Comparison of ENCODE assay signal across 1 cellular context in the genomic region with DNA sequence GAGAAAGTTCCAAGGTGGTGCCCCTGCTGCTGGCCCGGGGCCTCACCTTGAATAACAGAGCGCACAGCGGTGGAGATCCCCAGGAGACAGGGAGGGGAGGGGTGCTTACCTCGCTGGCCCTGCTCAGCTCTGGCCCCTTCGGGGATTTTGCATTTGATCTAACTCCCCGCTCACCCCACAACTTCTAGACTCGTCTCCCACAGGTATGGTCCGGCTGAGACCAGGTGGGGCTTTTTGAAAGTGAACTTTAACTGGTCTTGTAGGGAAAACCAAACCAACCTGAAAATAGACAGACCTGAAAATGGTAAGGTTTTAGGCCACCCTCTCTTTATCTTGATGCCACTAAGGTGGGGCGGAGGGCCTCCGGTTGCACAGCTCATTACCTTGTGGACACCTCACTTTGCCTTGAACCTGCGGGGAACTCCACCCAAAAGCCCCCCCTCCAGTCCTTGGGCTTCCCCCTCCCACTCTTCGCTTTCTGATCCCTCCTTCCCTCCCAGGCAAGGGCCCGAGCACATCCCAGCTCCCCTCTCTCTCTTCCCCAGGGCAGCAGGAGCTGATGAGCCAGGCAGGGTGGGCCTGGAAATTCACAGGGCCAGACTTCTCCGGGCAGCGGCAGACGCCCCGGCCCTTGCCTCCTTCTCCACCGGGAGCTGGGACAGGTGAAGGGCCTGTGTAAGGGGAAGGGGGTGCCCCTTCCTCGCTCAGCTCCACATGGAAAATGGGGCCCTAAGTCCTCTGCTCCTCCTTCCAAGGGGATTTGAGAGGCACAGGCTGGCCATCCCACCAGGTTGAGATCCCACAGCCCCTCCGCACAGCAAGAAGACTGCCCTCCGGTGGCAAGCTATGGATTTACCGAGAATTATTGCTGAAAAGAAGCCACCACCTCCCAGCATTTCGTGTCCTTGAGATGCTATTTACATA.
TF ChIP-seq lines count a peak whose summit lies in the region.

No MANE protein-coding gene starts in this region.

TF ChIP-seq in GM12878, 131 proteins besides CTCF, POLR2A, EP300 and RAD21 (continued from another document and continues in another):
- TF ChIP-seq, protein P1, sequence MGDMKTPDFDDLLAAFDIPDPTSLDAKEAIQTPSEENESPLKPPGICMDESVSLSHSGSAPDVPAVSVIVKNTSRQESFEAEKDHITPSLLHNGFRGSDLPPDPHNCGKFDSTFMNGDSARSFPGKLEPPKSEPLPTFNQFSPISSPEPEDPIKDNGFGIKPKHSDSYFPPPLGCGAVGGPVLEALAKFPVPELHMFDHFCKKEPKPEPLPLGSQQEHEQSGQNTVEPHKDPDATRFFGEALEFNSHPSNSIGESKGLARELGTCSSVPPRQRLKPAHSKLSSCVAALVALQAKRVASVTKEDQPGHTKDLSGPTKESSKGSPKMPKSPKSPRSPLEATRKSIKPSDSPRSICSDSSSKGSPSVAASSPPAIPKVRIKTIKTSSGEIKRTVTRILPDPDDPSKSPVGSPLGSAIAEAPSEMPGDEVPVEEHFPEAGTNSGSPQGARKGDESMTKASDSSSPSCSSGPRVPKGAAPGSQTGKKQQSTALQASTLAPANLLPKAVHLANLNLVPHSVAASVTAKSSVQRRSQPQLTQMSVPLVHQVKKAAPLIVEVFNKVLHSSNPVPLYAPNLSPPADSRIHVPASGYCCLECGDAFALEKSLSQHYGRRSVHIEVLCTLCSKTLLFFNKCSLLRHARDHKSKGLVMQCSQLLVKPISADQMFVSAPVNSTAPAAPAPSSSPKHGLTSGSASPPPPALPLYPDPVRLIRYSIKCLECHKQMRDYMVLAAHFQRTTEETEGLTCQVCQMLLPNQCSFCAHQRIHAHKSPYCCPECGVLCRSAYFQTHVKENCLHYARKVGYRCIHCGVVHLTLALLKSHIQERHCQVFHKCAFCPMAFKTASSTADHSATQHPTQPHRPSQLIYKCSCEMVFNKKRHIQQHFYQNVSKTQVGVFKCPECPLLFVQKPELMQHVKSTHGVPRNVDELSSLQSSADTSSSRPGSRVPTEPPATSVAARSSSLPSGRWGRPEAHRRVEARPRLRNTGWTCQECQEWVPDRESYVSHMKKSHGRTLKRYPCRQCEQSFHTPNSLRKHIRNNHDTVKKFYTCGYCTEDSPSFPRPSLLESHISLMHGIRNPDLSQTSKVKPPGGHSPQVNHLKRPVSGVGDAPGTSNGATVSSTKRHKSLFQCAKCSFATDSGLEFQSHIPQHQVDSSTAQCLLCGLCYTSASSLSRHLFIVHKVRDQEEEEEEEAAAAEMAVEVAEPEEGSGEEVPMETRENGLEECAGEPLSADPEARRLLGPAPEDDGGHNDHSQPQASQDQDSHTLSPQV (IDR thresholded peaks at IDR 0.05) = no peak
- TF ChIP-seq, protein P2, sequence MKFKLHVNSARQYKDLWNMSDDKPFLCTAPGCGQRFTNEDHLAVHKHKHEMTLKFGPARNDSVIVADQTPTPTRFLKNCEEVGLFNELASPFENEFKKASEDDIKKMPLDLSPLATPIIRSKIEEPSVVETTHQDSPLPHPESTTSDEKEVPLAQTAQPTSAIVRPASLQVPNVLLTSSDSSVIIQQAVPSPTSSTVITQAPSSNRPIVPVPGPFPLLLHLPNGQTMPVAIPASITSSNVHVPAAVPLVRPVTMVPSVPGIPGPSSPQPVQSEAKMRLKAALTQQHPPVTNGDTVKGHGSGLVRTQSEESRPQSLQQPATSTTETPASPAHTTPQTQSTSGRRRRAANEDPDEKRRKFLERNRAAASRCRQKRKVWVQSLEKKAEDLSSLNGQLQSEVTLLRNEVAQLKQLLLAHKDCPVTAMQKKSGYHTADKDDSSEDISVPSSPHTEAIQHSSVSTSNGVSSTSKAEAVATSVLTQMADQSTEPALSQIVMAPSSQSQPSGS (IDR thresholded peaks at IDR 0.05; ENCODE audit: low read length) = no peak
- TF ChIP-seq MEF2A (IDR thresholded peaks at IDR 0.05; ENCODE audit: insufficient read depth, low read depth, low read length) = no peak
- no peak for TF ChIP-seq KDM1A (IDR thresholded peaks at IDR 0.05; ENCODE audit: borderline replicate concordance)
- peak in 1 of 2 experiments; percentile 85; a peak in 2 of 3 replicates for TF ChIP-seq EGR1 (IDR thresholded peaks at IDR 0.05; ENCODE audit: borderline replicate concordance in 1 of 2, low read depth in 2 of 2, low read length in 2 of 2)
- TF ChIP-seq CBX5 (IDR thresholded peaks at IDR 0.05; ENCODE audit: low read depth) = peak; percentile 54; the same call in 1 of the 2 replicates
- no peak for TF ChIP-seq NRF1 (conservative IDR thresholded peaks at IDR 0.05; ENCODE audit: low read depth, low read length)
- TF ChIP-seq SPI1 (IDR thresholded peaks at IDR 0.05; ENCODE audit: borderline replicate concordance, insufficient read depth, low read depth, low read length) = no peak
- no peak for TF ChIP-seq NR2C2 (IDR thresholded peaks at IDR 0.05; ENCODE audit: borderline replicate concordance, control insufficient read depth, insufficient read length, low read depth)
- TF ChIP-seq ZNF207 (IDR thresholded peaks at IDR 0.05; ENCODE audit: borderline replicate concordance) = peak; percentile 9; the same call in 1 of the 2 replicates
- TF ChIP-seq RB1 (IDR thresholded peaks at IDR 0.05; ENCODE audit: borderline replicate concordance) = peak; percentile 71; the same call in 1 of the 2 replicates
- no peak for TF ChIP-seq SIX5 (IDR thresholded peaks at IDR 0.05; ENCODE audit: low read depth, low read length, severe bottlenecking)
- TF ChIP-seq, protein P3, sequence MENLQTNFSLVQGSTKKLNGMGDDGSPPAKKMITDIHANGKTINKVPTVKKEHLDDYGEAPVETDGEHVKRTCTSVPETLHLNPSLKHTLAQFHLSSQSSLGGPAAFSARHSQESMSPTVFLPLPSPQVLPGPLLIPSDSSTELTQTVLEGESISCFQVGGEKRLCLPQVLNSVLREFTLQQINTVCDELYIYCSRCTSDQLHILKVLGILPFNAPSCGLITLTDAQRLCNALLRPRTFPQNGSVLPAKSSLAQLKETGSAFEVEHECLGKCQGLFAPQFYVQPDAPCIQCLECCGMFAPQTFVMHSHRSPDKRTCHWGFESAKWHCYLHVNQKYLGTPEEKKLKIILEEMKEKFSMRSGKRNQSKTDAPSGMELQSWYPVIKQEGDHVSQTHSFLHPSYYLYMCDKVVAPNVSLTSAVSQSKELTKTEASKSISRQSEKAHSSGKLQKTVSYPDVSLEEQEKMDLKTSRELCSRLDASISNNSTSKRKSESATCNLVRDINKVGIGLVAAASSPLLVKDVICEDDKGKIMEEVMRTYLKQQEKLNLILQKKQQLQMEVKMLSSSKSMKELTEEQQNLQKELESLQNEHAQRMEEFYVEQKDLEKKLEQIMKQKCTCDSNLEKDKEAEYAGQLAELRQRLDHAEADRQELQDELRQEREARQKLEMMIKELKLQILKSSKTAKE (IDR thresholded peaks at IDR 0.05; ENCODE audit: low read depth, poor library complexity, severe bottlenecking) = peak; percentile 51
- TF ChIP-seq TCF3 (IDR thresholded peaks at IDR 0.05; ENCODE audit: borderline replicate concordance, insufficient read depth, low read depth, low read length) = no peak
- TF ChIP-seq MEF2B (IDR thresholded peaks at IDR 0.05; ENCODE audit: partially characterized antibody, poor library complexity, severe bottlenecking) = peak; percentile 90
- TF ChIP-seq NFIC (IDR thresholded peaks at IDR 0.05; ENCODE audit: low read depth, low read length) = peak; percentile 65; the same call in 1 of the 2 replicates
- no peak for TF ChIP-seq RFX5 (IDR thresholded peaks at IDR 0.05; ENCODE audit: low read depth, low read length)
- TF ChIP-seq SREBF1 (IDR thresholded peaks at IDR 0.05; ENCODE audit: low read length) = no peak; the same call in 1 of the 2 replicates
- TF ChIP-seq TBL1XR1 (IDR thresholded peaks at IDR 0.05; ENCODE audit: low read depth, low read length) = no peak
- TF ChIP-seq, protein P4, sequence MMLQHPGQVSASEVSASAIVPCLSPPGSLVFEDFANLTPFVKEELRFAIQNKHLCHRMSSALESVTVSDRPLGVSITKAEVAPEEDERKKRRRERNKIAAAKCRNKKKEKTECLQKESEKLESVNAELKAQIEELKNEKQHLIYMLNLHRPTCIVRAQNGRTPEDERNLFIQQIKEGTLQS (IDR thresholded peaks at IDR 0.05; ENCODE audit: borderline replicate concordance, extremely low read depth, low read depth, low read length) = no peak
- TF ChIP-seq, protein P5, sequence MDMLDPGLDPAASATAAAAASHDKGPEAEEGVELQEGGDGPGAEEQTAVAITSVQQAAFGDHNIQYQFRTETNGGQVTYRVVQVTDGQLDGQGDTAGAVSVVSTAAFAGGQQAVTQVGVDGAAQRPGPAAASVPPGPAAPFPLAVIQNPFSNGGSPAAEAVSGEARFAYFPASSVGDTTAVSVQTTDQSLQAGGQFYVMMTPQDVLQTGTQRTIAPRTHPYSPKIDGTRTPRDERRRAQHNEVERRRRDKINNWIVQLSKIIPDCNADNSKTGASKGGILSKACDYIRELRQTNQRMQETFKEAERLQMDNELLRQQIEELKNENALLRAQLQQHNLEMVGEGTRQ (IDR thresholded peaks at IDR 0.05; ENCODE audit: borderline replicate concordance, low read depth, low read length) = no peak
- TF ChIP-seq KAT2A (conservative IDR thresholded peaks at IDR 0.05; ENCODE audit: control insufficient read depth, low read depth, low read length) = no peak
- TF ChIP-seq, protein P6, sequence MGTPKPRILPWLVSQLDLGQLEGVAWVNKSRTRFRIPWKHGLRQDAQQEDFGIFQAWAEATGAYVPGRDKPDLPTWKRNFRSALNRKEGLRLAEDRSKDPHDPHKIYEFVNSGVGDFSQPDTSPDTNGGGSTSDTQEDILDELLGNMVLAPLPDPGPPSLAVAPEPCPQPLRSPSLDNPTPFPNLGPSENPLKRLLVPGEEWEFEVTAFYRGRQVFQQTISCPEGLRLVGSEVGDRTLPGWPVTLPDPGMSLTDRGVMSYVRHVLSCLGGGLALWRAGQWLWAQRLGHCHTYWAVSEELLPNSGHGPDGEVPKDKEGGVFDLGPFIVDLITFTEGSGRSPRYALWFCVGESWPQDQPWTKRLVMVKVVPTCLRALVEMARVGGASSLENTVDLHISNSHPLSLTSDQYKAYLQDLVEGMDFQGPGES (IDR thresholded peaks at IDR 0.05) = no peak
- peak; percentile 97 for TF ChIP-seq RELA (IDR thresholded peaks at IDR 0.05; ENCODE audit: borderline replicate concordance, partially characterized antibody)
- peak; percentile 25; the same call in 1 of the 2 replicates for TF ChIP-seq BACH1 (IDR thresholded peaks at IDR 0.05; ENCODE audit: borderline replicate concordance)
- no peak for TF ChIP-seq ZNF622 (IDR thresholded peaks at IDR 0.05)
- TF ChIP-seq, protein P7, sequence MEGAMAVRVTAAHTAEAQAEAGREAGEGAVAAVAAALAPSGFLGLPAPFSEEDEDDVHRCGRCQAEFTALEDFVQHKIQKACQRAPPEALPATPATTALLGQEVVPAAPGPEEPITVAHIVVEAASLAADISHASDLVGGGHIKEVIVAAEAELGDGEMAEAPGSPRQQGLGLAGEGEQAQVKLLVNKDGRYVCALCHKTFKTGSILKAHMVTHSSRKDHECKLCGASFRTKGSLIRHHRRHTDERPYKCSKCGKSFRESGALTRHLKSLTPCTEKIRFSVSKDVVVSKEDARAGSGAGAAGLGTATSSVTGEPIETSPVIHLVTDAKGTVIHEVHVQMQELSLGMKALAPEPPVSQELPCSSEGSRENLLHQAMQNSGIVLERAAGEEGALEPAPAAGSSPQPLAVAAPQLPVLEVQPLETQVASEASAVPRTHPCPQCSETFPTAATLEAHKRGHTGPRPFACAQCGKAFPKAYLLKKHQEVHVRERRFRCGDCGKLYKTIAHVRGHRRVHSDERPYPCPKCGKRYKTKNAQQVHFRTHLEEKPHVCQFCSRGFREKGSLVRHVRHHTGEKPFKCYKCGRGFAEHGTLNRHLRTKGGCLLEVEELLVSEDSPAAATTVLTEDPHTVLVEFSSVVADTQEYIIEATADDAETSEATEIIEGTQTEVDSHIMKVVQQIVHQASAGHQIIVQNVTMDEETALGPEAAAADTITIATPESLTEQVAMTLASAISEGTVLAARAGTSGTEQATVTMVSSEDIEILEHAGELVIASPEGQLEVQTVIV (IDR thresholded peaks at IDR 0.05; ENCODE audit: borderline replicate concordance, partially characterized antibody) = no peak
- peak; percentile 81 for TF ChIP-seq MTA2 (IDR thresholded peaks at IDR 0.05; ENCODE audit: low read depth)
- TF ChIP-seq ZNF384 (IDR thresholded peaks at IDR 0.05; ENCODE audit: borderline replicate concordance, low read depth, low read length) = no peak
- TF ChIP-seq FOS (IDR thresholded peaks at IDR 0.05; ENCODE audit: borderline replicate concordance, extremely low read depth, insufficient read length) = no peak
- TF ChIP-seq IKZF2 (IDR thresholded peaks at IDR 0.05) = peak; percentile 99 to 100
- no peak for TF ChIP-seq NR2C1 (IDR thresholded peaks at IDR 0.05)
- TF ChIP-seq, protein P8, sequence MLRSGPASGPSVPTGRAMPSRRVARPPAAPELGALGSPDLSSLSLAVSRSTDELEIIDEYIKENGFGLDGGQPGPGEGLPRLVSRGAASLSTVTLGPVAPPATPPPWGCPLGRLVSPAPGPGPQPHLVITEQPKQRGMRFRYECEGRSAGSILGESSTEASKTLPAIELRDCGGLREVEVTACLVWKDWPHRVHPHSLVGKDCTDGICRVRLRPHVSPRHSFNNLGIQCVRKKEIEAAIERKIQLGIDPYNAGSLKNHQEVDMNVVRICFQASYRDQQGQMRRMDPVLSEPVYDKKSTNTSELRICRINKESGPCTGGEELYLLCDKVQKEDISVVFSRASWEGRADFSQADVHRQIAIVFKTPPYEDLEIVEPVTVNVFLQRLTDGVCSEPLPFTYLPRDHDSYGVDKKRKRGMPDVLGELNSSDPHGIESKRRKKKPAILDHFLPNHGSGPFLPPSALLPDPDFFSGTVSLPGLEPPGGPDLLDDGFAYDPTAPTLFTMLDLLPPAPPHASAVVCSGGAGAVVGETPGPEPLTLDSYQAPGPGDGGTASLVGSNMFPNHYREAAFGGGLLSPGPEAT (IDR thresholded peaks at IDR 0.05; ENCODE audit: low read depth) = peak; percentile 96
- no peak; the same call in 1 of the 2 replicates for TF ChIP-seq BMI1 (IDR thresholded peaks at IDR 0.05; ENCODE audit: borderline replicate concordance)
- TF ChIP-seq, protein P9, sequence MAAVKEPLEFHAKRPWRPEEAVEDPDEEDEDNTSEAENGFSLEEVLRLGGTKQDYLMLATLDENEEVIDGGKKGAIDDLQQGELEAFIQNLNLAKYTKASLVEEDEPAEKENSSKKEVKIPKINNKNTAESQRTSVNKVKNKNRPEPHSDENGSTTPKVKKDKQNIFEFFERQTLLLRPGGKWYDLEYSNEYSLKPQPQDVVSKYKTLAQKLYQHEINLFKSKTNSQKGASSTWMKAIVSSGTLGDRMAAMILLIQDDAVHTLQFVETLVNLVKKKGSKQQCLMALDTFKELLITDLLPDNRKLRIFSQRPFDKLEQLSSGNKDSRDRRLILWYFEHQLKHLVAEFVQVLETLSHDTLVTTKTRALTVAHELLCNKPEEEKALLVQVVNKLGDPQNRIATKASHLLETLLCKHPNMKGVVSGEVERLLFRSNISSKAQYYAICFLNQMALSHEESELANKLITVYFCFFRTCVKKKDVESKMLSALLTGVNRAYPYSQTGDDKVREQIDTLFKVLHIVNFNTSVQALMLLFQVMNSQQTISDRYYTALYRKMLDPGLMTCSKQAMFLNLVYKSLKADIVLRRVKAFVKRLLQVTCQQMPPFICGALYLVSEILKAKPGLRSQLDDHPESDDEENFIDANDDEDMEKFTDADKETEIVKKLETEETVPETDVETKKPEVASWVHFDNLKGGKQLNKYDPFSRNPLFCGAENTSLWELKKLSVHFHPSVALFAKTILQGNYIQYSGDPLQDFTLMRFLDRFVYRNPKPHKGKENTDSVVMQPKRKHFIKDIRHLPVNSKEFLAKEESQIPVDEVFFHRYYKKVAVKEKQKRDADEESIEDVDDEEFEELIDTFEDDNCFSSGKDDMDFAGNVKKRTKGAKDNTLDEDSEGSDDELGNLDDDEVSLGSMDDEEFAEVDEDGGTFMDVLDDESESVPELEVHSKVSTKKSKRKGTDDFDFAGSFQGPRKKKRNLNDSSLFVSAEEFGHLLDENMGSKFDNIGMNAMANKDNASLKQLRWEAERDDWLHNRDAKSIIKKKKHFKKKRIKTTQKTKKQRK (IDR thresholded peaks at IDR 0.05; ENCODE audit: low read depth, low read length) = no peak
- TF ChIP-seq POLR2AphosphoS5 (IDR thresholded peaks at IDR 0.05; ENCODE audit: low read length) = peak; percentile 54
